ENCODE assay signal across 8 cellular contexts in the genomic region with DNA sequence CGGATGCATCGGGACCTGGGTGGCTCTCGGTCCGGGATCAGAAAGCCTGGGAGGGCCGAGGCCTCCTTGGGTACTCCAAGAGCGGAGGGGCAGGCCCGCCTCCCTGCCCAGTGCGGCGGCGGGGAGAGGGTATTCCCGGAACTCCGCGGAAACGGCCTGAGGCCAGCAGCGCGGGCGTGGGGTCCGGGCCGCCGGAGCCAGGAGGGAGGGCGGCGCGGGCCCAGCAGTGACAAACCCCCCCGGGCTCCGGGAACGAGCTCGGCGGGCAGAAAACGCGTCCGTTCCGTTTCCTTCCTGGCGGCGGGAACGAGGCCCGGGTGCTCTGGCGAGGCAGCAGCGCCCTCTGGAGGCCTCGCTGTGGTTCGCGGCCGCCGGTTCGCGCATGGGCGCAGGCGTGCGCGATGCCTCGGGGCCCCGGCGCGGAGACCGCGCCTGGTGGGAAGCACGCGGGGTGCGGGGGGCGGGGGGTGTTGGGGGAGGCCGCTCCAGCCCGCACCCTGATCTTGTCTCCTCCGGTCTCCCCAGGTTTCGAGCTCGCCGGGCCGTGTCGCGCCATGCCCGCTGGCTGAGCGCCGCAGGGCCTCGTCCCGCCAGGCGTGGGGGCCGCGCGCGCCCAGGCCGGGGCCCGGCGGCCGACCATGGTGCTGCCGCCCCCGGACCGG. TPM values are rescaled to one million over a fixed set of nuclear protein-coding genes. Genes with fewer than 3 reads are reported as not detected.
A peak's percentile ranks its signal among the peaks of the same experiment; 100 is the strongest.
DNase-seq lines count a peak whose midpoint lies in the region; ATAC-seq and TF ChIP-seq lines count a peak whose summit lies in the region.

No MANE protein-coding gene starts in this region.

- no peaks in the 10 kb centered on the region for H3K9me3 ChIP-seq in psoas muscle
- no peaks in the 10 kb centered on the region for H3K9me3 ChIP-seq in upper lobe of left lung

- H3K36me3 ChIP-seq in psoas muscle (ENCODE audit: insufficient read depth in 1 of 2, low read depth in 1 of 2) (no peaks in the 10 kb centered on the region), upper lobe of left lung (no peaks in the 10 kb centered on the region)

- peak overlapping the region; percentile 77 for H3K4me3 ChIP-seq in psoas muscle
- H3K4me3 ChIP-seq in upper lobe of left lung: peak overlapping the region; percentile 41 to 80 (median 65)

- TF ChIP-seq EP300 in upper lobe of left lung (IDR thresholded peaks at IDR 0.05): no peak

- H3K4me1 ChIP-seq in psoas muscle (peaks cover 17% of the 10 kb centered on the region), upper lobe of left lung (peaks cover 34 to 47% (median 38%) of the 10 kb centered on the region in 4 donors)

- peak; percentile 98 for TF ChIP-seq CTCF in GM10266 (IDR thresholded peaks at IDR 0.05; ENCODE audit: control insufficient read depth, insufficient read depth, low read depth, missing control alignments)
- peak; percentile 90 for TF ChIP-seq CTCF in psoas muscle (IDR thresholded peaks at IDR 0.05)
- TF ChIP-seq CTCF in upper lobe of left lung (IDR thresholded peaks at IDR 0.05): peak; percentile 90 to 97 (median 93)

- H3K27ac ChIP-seq in psoas muscle (no peak overlapping the region), upper lobe of left lung (peak overlapping the region; percentile 35 to 73 (median 68))

- no peak for TF ChIP-seq POLR2A in upper lobe of left lung (IDR thresholded peaks at IDR 0.05)

- DNase-seq in GM10266 (ENCODE audit: extremely low spot score) (peak; percentile 97), M059J (ENCODE audit: low read depth) (peak; percentile 52), T-helper 1 cell (peak; percentile 54 to 78 (median 72)), amniotic epithelial cell (ENCODE audit: low read depth) (peak; percentile 44), left ventricle myocardium superior (peak; percentile 91), psoas muscle (peak; percentile 82 to 88), upper lobe of left lung (peak; percentile 71 to 96), NCI-H2029 treated with DMSO at 0.1 percent for 48 hours (lab: John Stamatoyannopoulos, UW) (no peak)

- H3K27me3 ChIP-seq in psoas muscle (ENCODE audit: insufficient read depth in 3 of 3, low read length in 2 of 3) (peaks cover 0 to 49% (median 14%) of the 10 kb centered on the region in 3 donors), upper lobe of left lung (peaks cover 0 to 35% (median 19%) of the 10 kb centered on the region in 4 donors)

- 2 to 4% (median 2%) methylated on average over 33 to 85 of the region's 85 CpGs for WGBS in psoas muscle, 3 donors
- WGBS in upper lobe of left lung, 2 donors: 0% methylated on average over 2 to 48 of the region's 85 CpGs

- ATAC-seq in left ventricle myocardium superior: peak; percentile 85
- ATAC-seq in psoas muscle: peak; percentile 80 to 95 (median 89)
- peak; percentile 70 to 90 for ATAC-seq in upper lobe of left lung (ENCODE audit: low FRiP score in 2 of 2)

- intact Hi-C loops in left ventricle myocardium superior (cut with micrococcal nuclease): no loop called here
- intact Hi-C loops in psoas muscle (cut with DNase I): loop anchor here (1.0 to 10.0 kb wide), 4 partner anchors 36 to 158 kb away; a partner anchor contains a TSS

RNA-seq across cellular contexts. Expression of a gene that starts 1.9 kb away (rescaled TPM):
- total RNA-seq in M059J (2014; rRNA removed; shearing (Covaris generic)): 1.9 and 5.4 TPM in 2 replicates
- 4.0 TPM for total RNA-seq in left ventricle myocardium superior
- total RNA-seq in psoas muscle: under 1 TPM; 0.23 to 0.60 (median 0.39) TPM
- polyA plus RNA-seq in psoas muscle: under 1 TPM; 0.08 to 0.60 (median 0.17) TPM
- 1 to 10 TPM in 4 of 6 donors, under 1 TPM in 1, not detected in 1; 0.69 to 4.6 (median 3.8) TPM for total RNA-seq in upper lobe of left lung

RNA-seq across cellular contexts. Expression of a gene that starts 37.3 kb away (rescaled TPM):
- 10.2 and 22.4 TPM in 2 replicates for total RNA-seq in M059J (2014; rRNA removed; shearing (Covaris generic))
- total RNA-seq in left ventricle myocardium superior (5.1 TPM), psoas muscle (1 to 10 TPM in 3 of 4 donors, under 1 TPM in 1; 0.95 to 2.0 (median 1.2) TPM), upper lobe of left lung (10 to 100 TPM; 13.8 to 38.5 (median 17.4) TPM)
- polyA plus RNA-seq in psoas muscle: 1 to 10 TPM; 1.9 to 5.2 (median 2.3) TPM

RNA-seq across cellular contexts. Expression of a gene that starts 41.6 kb away (rescaled TPM):
- not detected in 2 replicates for total RNA-seq in M059J (2014; rRNA removed; shearing (Covaris generic))
- total RNA-seq in left ventricle myocardium superior (59.4 TPM), psoas muscle (10 to 100 TPM; 11.5 to 24.9 (median 14.2) TPM), upper lobe of left lung (100 to 1,000 TPM in 4 of 6 donors, 10 to 100 TPM in 2; 26.2 to 425 (median 200) TPM)
- polyA plus RNA-seq in psoas muscle: 10 to 100 TPM; 17.5 to 27.2 (median 20.6) TPM

RNA-seq across cellular contexts. Expression of a gene that starts 53.7 kb away (rescaled TPM):
- total RNA-seq in M059J (2014; rRNA removed; shearing (Covaris generic)): 93.9 and 114 TPM in 2 replicates
- total RNA-seq in left ventricle myocardium superior: 1,036 TPM
- total RNA-seq in psoas muscle: 10 to 100 TPM; 23.1 to 46.5 (median 30.2) TPM
- polyA plus RNA-seq in psoas muscle: 10 to 100 TPM; 28.5 to 71.8 (median 47.3) TPM
- total RNA-seq in upper lobe of left lung: 100 to 1,000 TPM in 5 of 6 donors, 10 to 100 TPM in 1; 55.5 to 422 (median 190) TPM

Comparison
In these comparisons a context has a peak if more than half of its experiments do, and no peak if none do; other contexts are left out.
1. RNA of a gene that starts 41.6 kb away (total RNA-seq): 26.2 to 425 TPM in upper lobe of left lung, 59.4 TPM in left ventricle myocardium superior (single experiment) and 11.5 to 24.9 TPM in psoas muscle; not detected in M059J; every median in the first group is over 10 times any median in the second.
2. Peak in every context shown above with its lines, with median percentiles within 50 percentile points of each other: CTCF ChIP-seq and ATAC-seq.